Comparison of ENCODE assay signal across 26 cellular contexts in genomic region chr6:89467437-89467836, GRCh38.
"Had no signal": no experiment of that assay in that cellular context is flagged by ENCODE, and none has a peak within 500 bp of the region (broad histone marks: within the 10 kb centered on the region; RNA-seq: fewer than 3 reads in every experiment).

No MANE protein-coding gene starts in this region.

- H3K27me3 ChIP-seq: neural progenitor cell, ovary, right lobe of liver, sigmoid colon, stomach, thyroid gland, tibial nerve, upper lobe of left lung, vagina had no signal

- H3K36me3 Mint-ChIP-seq: natural killer cell; neural progenitor cell; stimulated activated effector memory CD8-positive, alpha-beta T cell treated with anti-CD3 and anti-CD28 coated beads, Interleukin-12 subunit alpha, Interleukin-12 subunit beta, amount 100 ng/mL, for 72 hours had no signal

- DNase-seq: natural killer cell; occipital lobe; ovary; posterior cingulate gyrus; psoas muscle; right cardiac atrium; right lobe of liver; sigmoid colon; small intestine; stimulated activated CD4-positive, alpha-beta T cell treated with anti-CD3 and anti-CD28 coated beads, Interleukin-15, amount 100 ng/mL, for 24 hours; stimulated activated CD4-positive, alpha-beta T cell treated with anti-CD3 and anti-CD28 coated beads, Interleukin-2, amount 100 ng/mL, for 24 hours; stimulated activated CD4-positive, alpha-beta T cell treated with anti-CD3 and anti-CD28 coated beads, Interleukin-2, amount 100 ng/mL, for 48 hours; stimulated activated CD4-positive, alpha-beta T cell treated with anti-CD3 and anti-CD28 coated beads, Interleukin-4, amount 100 ng/mL, for 24 hours; stimulated activated naive CD4-positive, alpha-beta T cell treated with Interleukin-2 at 50 U/mL for 16 hours; stomach; thyroid gland; upper lobe of left lung had no signal

- H3K27ac Mint-ChIP-seq: natural killer cell; nephron; neural progenitor cell; progenitor cell of endocrine pancreas; stimulated activated effector memory CD8-positive, alpha-beta T cell treated with anti-CD3 and anti-CD28 coated beads, Interleukin-12 subunit alpha, Interleukin-12 subunit beta, amount 100 ng/mL, for 72 hours; stimulated activated naive CD8-positive, alpha-beta T cell treated with anti-CD3 and anti-CD28 coated beads, Interleukin-15, Interleukin-2, amounts not matched to agents 100 ng/mL and 50 ng/mL, for 24 hours had no signal

- H3K27me3 Mint-ChIP-seq: progenitor cell of endocrine pancreas; stimulated activated naive CD8-positive, alpha-beta T cell treated with anti-CD3 and anti-CD28 coated beads, Interleukin-15, Interleukin-2, amounts not matched to agents 100 ng/mL and 50 ng/mL, for 24 hours had no signal

- H3K4me1 ChIP-seq: parathyroid adenoma, right lobe of liver, thyroid gland, tibial nerve, upper lobe of left lung, vagina had no signal

- H3K9ac ChIP-seq: neural progenitor cell, parathyroid adenoma had no signal

- H3K27ac ChIP-seq: neural progenitor cell, ovary, parathyroid adenoma, psoas muscle, right lobe of liver, sigmoid colon, stomach, thoracic aorta, thyroid gland, tibial nerve, upper lobe of left lung, vagina had no signal

- H3K79me2 ChIP-seq: parathyroid adenoma had no signal

- H3K4me1 Mint-ChIP-seq: stimulated activated effector memory CD8-positive, alpha-beta T cell treated with anti-CD3 and anti-CD28 coated beads, Interleukin-12 subunit alpha, Interleukin-12 subunit beta, amount 100 ng/mL, for 72 hours had no signal

- H2AFZ ChIP-seq: neural progenitor cell, parathyroid adenoma had no signal

- H3K4me3 Mint-ChIP-seq: natural killer cell; nephron; neural progenitor cell; stimulated activated effector memory CD8-positive, alpha-beta T cell treated with anti-CD3 and anti-CD28 coated beads, Interleukin-12 subunit alpha, Interleukin-12 subunit beta, amount 100 ng/mL, for 72 hours; stimulated activated naive CD8-positive, alpha-beta T cell treated with anti-CD3 and anti-CD28 coated beads, Interleukin-15, Interleukin-2, amounts not matched to agents 100 ng/mL and 50 ng/mL, for 24 hours had no signal

- H3K4me2 ChIP-seq: neural progenitor cell had no signal

- H3K4me3 ChIP-seq: neural progenitor cell, ovary, psoas muscle, right lobe of liver, sigmoid colon, stomach, thoracic aorta, thyroid gland, tibial nerve, upper lobe of left lung, vagina had no signal

- H3K9me3 ChIP-seq: ovary, psoas muscle, right lobe of liver, sigmoid colon, stomach, thoracic aorta, thyroid gland, tibial nerve, upper lobe of left lung, vagina had no signal

- H3K9me3 Mint-ChIP-seq: natural killer cell; nephron; neural progenitor cell; stimulated activated effector memory CD8-positive, alpha-beta T cell treated with anti-CD3 and anti-CD28 coated beads, Interleukin-12 subunit alpha, Interleukin-12 subunit beta, amount 100 ng/mL, for 72 hours; stimulated activated naive CD8-positive, alpha-beta T cell treated with anti-CD3 and anti-CD28 coated beads, Interleukin-15, Interleukin-2, amounts not matched to agents 100 ng/mL and 50 ng/mL, for 24 hours had no signal

- H3K36me3 ChIP-seq: neural progenitor cell, ovary, right lobe of liver, sigmoid colon, stomach, thoracic aorta, thyroid gland, tibial nerve, upper lobe of left lung, vagina had no signal

- ATAC-seq: natural killer cell; psoas muscle; right cardiac atrium; right lobe of liver; stimulated activated effector memory CD8-positive, alpha-beta T cell treated with anti-CD3 and anti-CD28 coated beads, Interleukin-12 subunit alpha, Interleukin-12 subunit beta, amount 100 ng/mL, for 72 hours had no signal
